8 cellular contexts compared by ENCODE assay signal in the genomic region with DNA sequence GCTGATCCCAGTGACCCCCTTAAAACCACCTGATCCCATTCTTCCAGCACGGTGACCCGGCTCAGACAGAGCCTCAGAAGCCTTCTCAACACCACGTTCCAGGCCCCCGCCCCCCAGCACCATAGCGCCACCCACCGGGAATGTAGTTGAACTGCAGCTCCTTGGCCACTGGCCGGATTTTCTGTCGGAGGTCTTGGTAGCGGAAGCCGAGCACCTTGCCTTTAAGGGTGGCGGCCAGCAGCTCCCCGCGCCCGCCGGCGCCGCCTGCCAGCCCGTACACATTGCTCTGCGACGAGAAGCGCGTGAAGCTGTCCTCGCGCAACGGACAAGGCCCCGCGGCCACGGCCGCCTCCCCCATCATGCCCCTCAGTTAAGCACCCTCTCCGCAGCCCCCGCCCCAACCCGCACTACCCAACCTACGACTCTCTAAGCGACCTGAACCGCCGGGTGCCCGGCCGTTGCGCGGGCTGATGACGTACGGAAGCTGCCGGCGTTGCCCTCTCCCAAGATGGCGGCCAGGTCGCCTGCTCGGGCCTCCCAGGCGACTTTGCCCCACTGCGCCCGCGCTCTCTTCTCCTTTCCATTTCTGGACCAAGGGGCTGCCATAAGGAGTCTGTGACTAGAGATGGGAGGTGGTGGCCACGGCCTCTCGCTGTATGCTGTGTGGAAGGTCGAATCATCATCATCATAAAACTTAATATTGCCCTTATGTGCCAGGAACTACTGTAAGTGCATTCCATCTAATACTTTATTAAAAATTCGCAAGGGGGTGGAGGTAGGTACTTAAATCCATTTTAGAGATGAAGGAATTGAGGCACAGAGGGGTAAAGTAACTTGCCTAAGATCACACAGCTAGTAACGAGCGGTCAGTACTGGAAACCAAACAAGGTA. TPM values are rescaled to one million over a fixed set of nuclear protein-coding genes. Genes with fewer than 3 reads are reported as not detected.
DNase-seq lines count a peak whose midpoint lies in the region; ATAC-seq, FAIRE-seq and TF ChIP-seq lines count a peak whose summit lies in the region.

Gene KPTN, minus strand, starts transcription at position 420 of the 891 bp plus-strand sequence. Its CDS starts 59 bp downstream, at position 361.

- no peaks in the 10 kb centered on the region for H3K79me2 ChIP-seq in SU-DHL-6 (ENCODE audit: insufficient read depth, low read length)

- H3K36me3 ChIP-seq in SU-DHL-6 (ENCODE audit: low read length), result no peaks in the 10 kb centered on the region
- H3K36me3 ChIP-seq in pancreas, result peaks cover 0 to 10% (median 0%) of the 10 kb centered on the region in 3 donors
- H3K36me3 ChIP-seq in thyroid gland, result peaks cover under 1 to 6% of the 10 kb centered on the region in 2 donors

- 1 to 2% methylated on average over 57 of the region's 57 CpGs for WGBS in pancreas, 2 donors
- 3 to 11% methylated on average over 8 to 34 of the region's 57 CpGs for WGBS in thyroid gland, 2 donors

- POLR2A ChIA-PET in GM10248 (lab: Yijun Ruan, JAX), result interaction anchor here (0.5 to 1.2 kb wide), 5 partner anchors 9 to 1089 kb away, joined by 3 to 11 read pairs (median 3); no protein-coding TSS in a partner anchor
- POLR2A ChIA-PET in activated naive CD8-positive, alpha-beta T cell treated with anti-CD3 and anti-CD28 coated beads, Interleukin-2, amount 10 ng/mL, durations not matched to agents 7 days and 5 days (lab: Charles Lee), result interaction anchor here (0.9 to 3.0 kb wide), 13 partner anchors 8 to 210 kb away, joined by 3 to 22 read pairs (median 5); partner anchors contain the start of gene NAPA

- peak within 1 kb of the TSS; percentile 94 for H3K4me2 ChIP-seq in SU-DHL-6 (ENCODE audit: low read depth, low read length, poor library complexity, severe bottlenecking)

- peak in 1 of 2 donors; percentile 47 for TF ChIP-seq POLR2A in thyroid gland (IDR thresholded peaks at IDR 0.05)

- peak within 1 kb of the TSS; percentile 92 for H3K4me3 ChIP-seq in SU-DHL-6 (ENCODE audit: insufficient read depth, low read length, poor library complexity, severe bottlenecking)
- peak within 1 kb of the TSS; percentile 38 to 64 (median 56) for H3K4me3 ChIP-seq in pancreas
- H3K4me3 ChIP-seq in thyroid gland (replicated peaks in 1 of 3), result peak within 1 kb of the TSS; percentile 52 to 56 (median 54)

- FAIRE-seq in pancreas (lab: Jason Lieb, UNC), result no peak

- H3K9ac ChIP-seq in SU-DHL-6 (ENCODE audit: low read length), result peak within 1 kb of the TSS; percentile 89

- peak within 1 kb of the TSS; percentile 99 for H3K4me3 Mint-ChIP-seq in activated naive CD8-positive, alpha-beta T cell treated with anti-CD3 and anti-CD28 coated beads, Interleukin-2, amount 10 ng/mL, durations not matched to agents 7 days and 5 days

- H3K27me3 ChIP-seq in SU-DHL-6 (ENCODE audit: low read length), result no peaks in the 10 kb centered on the region
- no peaks in the 10 kb centered on the region for H3K27me3 ChIP-seq in pancreas
- no peaks in the 10 kb centered on the region for H3K27me3 ChIP-seq in thyroid gland

- H3K4me1 ChIP-seq in pancreas (no peaks in the 10 kb centered on the region), thyroid gland (peaks cover 5 to 22% of the 10 kb centered on the region in 2 donors)

- H3K36me3 Mint-ChIP-seq in activated naive CD8-positive, alpha-beta T cell treated with anti-CD3 and anti-CD28 coated beads, Interleukin-2, amount 10 ng/mL, durations not matched to agents 7 days and 5 days, result peaks cover 8% of the 10 kb centered on the region

- peak within 1 kb of the TSS; percentile 70 for H3K27ac ChIP-seq in SU-DHL-6 (ENCODE audit: low read depth, low read length)
- H3K27ac ChIP-seq in pancreas, result peak within 1 kb of the TSS; percentile 78 to 87 (median 83)
- H3K27ac ChIP-seq in thyroid gland, result peak within 1 kb of the TSS; percentile 75 to 83 (median 79)

- TF ChIP-seq CTCF in GM10248 (IDR thresholded peaks at IDR 0.05; ENCODE audit: control extremely low read depth, extremely low read depth, low read depth, missing control alignments), result peak; percentile 97
- peak; percentile 97 for TF ChIP-seq CTCF in SU-DHL-6 (IDR thresholded peaks at IDR 0.05; ENCODE audit: insufficient read depth, low read length, poor library complexity, severe bottlenecking)
- TF ChIP-seq CTCF in pancreas (IDR thresholded peaks at IDR 0.05), result peak; percentile 50 to 74 (median 66)
- peak; percentile 72 to 88 (median 78) for TF ChIP-seq CTCF in thyroid gland (IDR thresholded peaks at IDR 0.05)

- H3F3A ChIP-seq in SU-DHL-6 (ENCODE audit: insufficient read depth), result peaks cover 11% of the 10 kb centered on the region; the same call in 1 of the 2 replicates

- ATAC-seq in HG02642 (IDR thresholded peaks at IDR 0.05; ENCODE audit: poor library complexity, unreplicated experiment) (peak; percentile 75), Right ventricle myocardium superior (ENCODE audit: poor library complexity) (peak; percentile 95), pancreas (peak; percentile 91 to 95 (median 92))
- ATAC-seq in activated naive CD8-positive, alpha-beta T cell treated with anti-CD3 and anti-CD28 coated beads, Interleukin-2, amount 10 ng/mL, durations not matched to agents 7 days and 5 days (ENCODE audit: low read depth), result peak; percentile 87

- no peaks in the 10 kb centered on the region for H3K27me3 Mint-ChIP-seq in activated naive CD8-positive, alpha-beta T cell treated with anti-CD3 and anti-CD28 coated beads, Interleukin-2, amount 10 ng/mL, durations not matched to agents 7 days and 5 days

- peak; percentile 96 for DNase-seq in GM10248 (ENCODE audit: extremely low spot score)
- DNase-seq in NCI-H128 (lab: John Stamatoyannopoulos, UW; ENCODE audit: unreplicated experiment), result peak; percentile 76
- peak; percentile 92 for DNase-seq in activated naive CD8-positive, alpha-beta T cell treated with anti-CD3 and anti-CD28 coated beads, Interleukin-2, amount 10 ng/mL, durations not matched to agents 7 days and 5 days
- peak; percentile 94 for DNase-seq in Right ventricle myocardium superior
- peak; percentile 83 to 95 (median 90) for DNase-seq in pancreas
- DNase-seq in thyroid gland, result peak; percentile 84 to 87

- CTCF ChIA-PET in GM10248 (lab: Yijun Ruan, JAX), result interaction anchor here (0.6 to 2.5 kb wide), 40 partner anchors 8 to 276 kb away, joined by 3 to 24 read pairs (median 4); partner anchors contain the start of genes DHX34, NAPA and SLC8A2

- peak within 1 kb of the TSS; percentile 98 for H2AFZ ChIP-seq in SU-DHL-6 (ENCODE audit: low read depth, low read length, severe bottlenecking)

- no peaks in the 10 kb centered on the region for H4K20me1 ChIP-seq in SU-DHL-6 (ENCODE audit: low read depth, low read length)

- no peaks in the 10 kb centered on the region for H3K9me2 ChIP-seq in SU-DHL-6 (replicated peaks; ENCODE audit: insufficient read depth, low read length)

- H3K27ac Mint-ChIP-seq in activated naive CD8-positive, alpha-beta T cell treated with anti-CD3 and anti-CD28 coated beads, Interleukin-2, amount 10 ng/mL, durations not matched to agents 7 days and 5 days, result peak within 1 kb of the TSS; percentile 96

- H3K4me1 Mint-ChIP-seq in activated naive CD8-positive, alpha-beta T cell treated with anti-CD3 and anti-CD28 coated beads, Interleukin-2, amount 10 ng/mL, durations not matched to agents 7 days and 5 days, result peaks cover 32% of the 10 kb centered on the region

- no peaks in the 10 kb centered on the region for H3K9me3 Mint-ChIP-seq in activated naive CD8-positive, alpha-beta T cell treated with anti-CD3 and anti-CD28 coated beads, Interleukin-2, amount 10 ng/mL, durations not matched to agents 7 days and 5 days

- intact Hi-C loops in Right ventricle myocardium superior (cut with DNase I) (no loop called here), pancreas (cut with DNase I) (no loop called here), thyroid gland (cut with DNase I) (no loop called here)

- H3K9me3 ChIP-seq in SU-DHL-6 (ENCODE audit: insufficient read depth, low read length) (no peaks in the 10 kb centered on the region), pancreas (no peaks in the 10 kb centered on the region), thyroid gland (no peaks in the 10 kb centered on the region)

RNA-seq across cellular contexts. Expression of gene KPTN, which starts in this region (rescaled TPM):
- 1 to 10 TPM; 8.0 to 8.6 TPM for total RNA-seq in activated naive CD8-positive, alpha-beta T cell treated with anti-CD3 and anti-CD28 coated beads, Interleukin-2, amount 10 ng/mL, durations not matched to agents 7 days and 5 days
- 8.4 TPM for total RNA-seq in Right ventricle myocardium superior
- total RNA-seq in pancreas, result 10 to 100 TPM in 1 of 6 donors, 1 to 10 TPM in 5; 3.0 to 10.7 (median 5.1) TPM
- 10 to 100 TPM; 52.5 to 53.3 TPM for polyA plus RNA-seq in pancreas
- total RNA-seq in thyroid gland, result 1 to 10 TPM; 7.0 to 8.9 (median 7.3) TPM

Comparison
In these comparisons a context has a peak if more than half of its experiments do, and no peak if none do; other contexts are left out.
1. Peak in every context shown above with its lines: DNase-seq, ATAC-seq, H3K4me3 ChIP-seq and H3K27ac ChIP-seq.